Comparison of ENCODE assay signal across 1 cellular context in genomic region chr3:43753743-43754142, GRCh38.
TF ChIP-seq lines count a peak whose summit lies in the region.

No MANE protein-coding gene starts in this region.

TF ChIP-seq in HEK293, 187 proteins besides CTCF, POLR2A, EP300 and RAD21 (continued from another document):
- TF ChIP-seq, protein P1, sequence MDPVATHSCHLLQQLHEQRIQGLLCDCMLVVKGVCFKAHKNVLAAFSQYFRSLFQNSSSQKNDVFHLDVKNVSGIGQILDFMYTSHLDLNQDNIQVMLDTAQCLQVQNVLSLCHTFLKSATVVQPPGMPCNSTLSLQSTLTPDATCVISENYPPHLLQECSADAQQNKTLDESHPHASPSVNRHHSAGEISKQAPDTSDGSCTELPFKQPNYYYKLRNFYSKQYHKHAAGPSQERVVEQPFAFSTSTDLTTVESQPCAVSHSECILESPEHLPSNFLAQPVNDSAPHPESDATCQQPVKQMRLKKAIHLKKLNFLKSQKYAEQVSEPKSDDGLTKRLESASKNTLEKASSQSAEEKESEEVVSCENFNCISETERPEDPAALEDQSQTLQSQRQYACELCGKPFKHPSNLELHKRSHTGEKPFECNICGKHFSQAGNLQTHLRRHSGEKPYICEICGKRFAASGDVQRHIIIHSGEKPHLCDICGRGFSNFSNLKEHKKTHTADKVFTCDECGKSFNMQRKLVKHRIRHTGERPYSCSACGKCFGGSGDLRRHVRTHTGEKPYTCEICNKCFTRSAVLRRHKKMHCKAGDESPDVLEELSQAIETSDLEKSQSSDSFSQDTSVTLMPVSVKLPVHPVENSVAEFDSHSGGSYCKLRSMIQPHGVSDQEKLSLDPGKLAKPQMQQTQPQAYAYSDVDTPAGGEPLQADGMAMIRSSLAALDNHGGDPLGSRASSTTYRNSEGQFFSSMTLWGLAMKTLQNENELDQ (tag by site-specific recombination; IDR thresholded peaks at IDR 0.05; ENCODE audit: low read depth) = no peak
- no peak for TF ChIP-seq ZBTB11 (tag by site-specific recombination; conservative IDR thresholded peaks at IDR 0.05; ENCODE audit: low read depth)
TF ChIP-seq in HEK293: peak in this region for 4.
